ENCODE assay signal across 15 cellular contexts in genomic region chr12:132279184-132279889, GRCh38. TPM values are rescaled to one million over a fixed set of nuclear protein-coding genes. Genes with fewer than 3 reads are reported as not detected.
A peak's percentile ranks its signal among the peaks of the same experiment; 100 is the strongest.
DNase-seq lines count a peak whose midpoint lies in the region; ATAC-seq, FAIRE-seq and TF ChIP-seq lines count a peak whose summit lies in the region.
"Had no signal": no experiment of that assay in that cellular context is flagged by ENCODE, and none has a peak within 500 bp of the region (broad histone marks: within the 10 kb centered on the region; RNA-seq: fewer than 3 reads in every experiment).

No MANE protein-coding gene starts in this region.

- H3K4me1 ChIP-seq in A549 (peaks cover 13% of the 10 kb centered on the region), Karpas-422 (ENCODE audit: low read length) (no peaks in the 10 kb centered on the region), right lobe of liver (no peaks in the 10 kb centered on the region)

- CTCF ChIA-PET in A549 (lab: Yijun Ruan, JAX): no interaction called here

- H3K4me3 ChIP-seq in A549 (no peak overlapping the region), Karpas-422 (ENCODE audit: low read length) (no peak overlapping the region), right lobe of liver (no peak overlapping the region)
- H3K4me3 ChIP-seq: tibial artery had no signal

- H3K4me2 ChIP-seq in A549: no peak overlapping the region
- no peak overlapping the region for H3K4me2 ChIP-seq in Karpas-422 (ENCODE audit: low read depth, low read length, poor library complexity, severe bottlenecking)

- TF ChIP-seq CTCF in A549 (IDR thresholded peaks at IDR 0.05): no peak
- TF ChIP-seq CTCF in right lobe of liver (IDR thresholded peaks at IDR 0.05): no peak

- no peak overlapping the region for H3K4me3 Mint-ChIP-seq in activated naive CD8-positive, alpha-beta T cell treated with anti-CD3 and anti-CD28 coated beads, Interleukin-2, amount 50 U/mL, for 24 hours
- H3K4me3 Mint-ChIP-seq: activated T-helper 17 cell treated with anti-CD3 and anti-CD28 coated beads, Interleukin-2, amount 50 U/mL, for 72 hours had no signal

- H3K36me3 Mint-ChIP-seq in activated naive CD8-positive, alpha-beta T cell treated with anti-CD3 and anti-CD28 coated beads, Interleukin-2, amount 50 U/mL, for 24 hours (ENCODE audit: low read depth): no peaks in the 10 kb centered on the region

- POLR2A ChIA-PET in A549 (lab: Yijun Ruan, JAX): no interaction called here

- H3K27ac Mint-ChIP-seq in activated naive CD8-positive, alpha-beta T cell treated with anti-CD3 and anti-CD28 coated beads, Interleukin-2, amount 50 U/mL, for 24 hours: no peak overlapping the region
- H3K27ac Mint-ChIP-seq: activated T-helper 17 cell treated with anti-CD3 and anti-CD28 coated beads, Interleukin-2, amount 50 U/mL, for 72 hours had no signal

- no peak overlapping the region for H2AFZ ChIP-seq in Karpas-422 (ENCODE audit: low read length)

- no peak for TF ChIP-seq RAD21 in A549 (conservative IDR thresholded peaks at IDR 0.05 in 1 of 2, IDR thresholded peaks at IDR 0.05 in 1 of 2)

- H3K4me1 Mint-ChIP-seq in activated naive CD8-positive, alpha-beta T cell treated with anti-CD3 and anti-CD28 coated beads, Interleukin-2, amount 50 U/mL, for 24 hours: no peaks in the 10 kb centered on the region
- H3K4me1 Mint-ChIP-seq: activated T-helper 17 cell treated with anti-CD3 and anti-CD28 coated beads, Interleukin-2, amount 50 U/mL, for 72 hours had no signal

- H3K36me3 ChIP-seq in Karpas-422 (ENCODE audit: insufficient read depth, low read length) (no peaks in the 10 kb centered on the region), right lobe of liver (no peaks in the 10 kb centered on the region)
- H3K36me3 ChIP-seq: tibial artery had no signal

- intact Hi-C loops in right lobe of liver (cut with DNase I): no loop called here

- no peaks in the 10 kb centered on the region for H3K9me2 ChIP-seq in Karpas-422 (replicated peaks; ENCODE audit: insufficient read depth, low read length)

- H3K9me3 Mint-ChIP-seq in activated naive CD8-positive, alpha-beta T cell treated with anti-CD3 and anti-CD28 coated beads, Interleukin-2, amount 50 U/mL, for 24 hours: no peaks in the 10 kb centered on the region
- H3K9me3 Mint-ChIP-seq: activated T-helper 17 cell treated with anti-CD3 and anti-CD28 coated beads, Interleukin-2, amount 50 U/mL, for 72 hours had no signal

- ATAC-seq in A549: peak in 1 of 2 experiments; percentile 65; a peak in 3 of 6 replicates
- ATAC-seq in right lobe of liver: peak; percentile 53 to 77 (median 63)
- no peak for ATAC-seq in activated naive CD8-positive, alpha-beta T cell treated with anti-CD3 and anti-CD28 coated beads, Interleukin-2, amount 50 U/mL, for 24 hours
- ATAC-seq: activated T-helper 17 cell treated with anti-CD3 and anti-CD28 coated beads, Interleukin-2, amount 50 U/mL, for 72 hours had no signal

- peak in 1 of 2 experiments; percentile 57 for DNase-seq in A549 (ENCODE audit: low read depth in 1 of 2, low spot score in 1 of 2)
- DNase-seq in Karpas-422: peak; percentile 48
- peak; percentile 14 to 66 for DNase-seq in cerebellar nuclear complex (lab: John Stamatoyannopoulos, UW)
- DNase-seq in right lobe of liver: peak in 1 of 3 donors; percentile 69
- DNase-seq in activated CD4-positive, alpha-beta T cell treated with anti-CD3 and anti-CD28 coated beads, Interleukin-2, amount 50 U/mL, for 1 hour: no peak
- DNase-seq in KG1 (lab: John Stamatoyannopoulos, UW): no peak
- DNase-seq in iPS-NIHi11 (ENCODE audit: low spot score): no peak
- DNase-seq in activated naive CD8-positive, alpha-beta T cell treated with anti-CD3 and anti-CD28 coated beads, Interleukin-2, amount 50 U/mL, for 24 hours: no peak
- DNase-seq: activated CD4-positive, alpha-beta T cell treated with anti-CD3 and anti-CD28 coated beads, Interleukin-2, amount 50 U/mL, for 4 hours; NCI-H2107; nucleus accumbens; tibial artery had no signal

- H3K27me3 Mint-ChIP-seq in activated naive CD8-positive, alpha-beta T cell treated with anti-CD3 and anti-CD28 coated beads, Interleukin-2, amount 50 U/mL, for 24 hours: peaks cover 35% of the 10 kb centered on the region

- no peak overlapping the region for H3K27ac ChIP-seq in A549
- H3K27ac ChIP-seq in Karpas-422 (ENCODE audit: low read length): no peak overlapping the region
- no peak overlapping the region for H3K27ac ChIP-seq in right lobe of liver
- H3K27ac ChIP-seq: tibial artery had no signal

- TF ChIP-seq POLR2A in A549 (IDR thresholded peaks at IDR 0.05; ENCODE audit: low read length): no peak
- TF ChIP-seq POLR2A in right lobe of liver (IDR thresholded peaks at IDR 0.05): no peak

- no peak overlapping the region for H3K9ac ChIP-seq in Karpas-422 (ENCODE audit: low read length)

- H3K79me2 ChIP-seq in Karpas-422 (ENCODE audit: low read length): no peaks in the 10 kb centered on the region

- H3K27me3 ChIP-seq in Karpas-422 (ENCODE audit: low read length): no peaks in the 10 kb centered on the region
- H3K27me3 ChIP-seq in right lobe of liver: no peaks in the 10 kb centered on the region

- H3K9me3 ChIP-seq in A549 (no peaks in the 10 kb centered on the region), Karpas-422 (ENCODE audit: low read length) (no peaks in the 10 kb centered on the region), right lobe of liver (no peaks in the 10 kb centered on the region)
- H3K9me3 ChIP-seq: tibial artery had no signal

- H4K20me1 ChIP-seq in Karpas-422 (ENCODE audit: insufficient read depth, low read depth, low read length): no peaks in the 10 kb centered on the region

- no peak for TF ChIP-seq EP300 in A549 (IDR thresholded peaks at IDR 0.05)

- no peak for FAIRE-seq in A549 (lab: Jason Lieb, UNC)

- WGBS in A549 (ENCODE audit: missing lambda C conversion rate): 81% methylated on average over 18 of the region's 18 CpGs
- 47% methylated on average over 2 of the region's 18 CpGs for WGBS in right lobe of liver (ENCODE audit: insufficient coverage, low coverage, low lambda C conversion rate, missing lambda C conversion rate)

TF ChIP-seq in A549, 52 proteins besides CTCF, POLR2A, EP300 and RAD21:
- TF ChIP-seq, protein P1, sequence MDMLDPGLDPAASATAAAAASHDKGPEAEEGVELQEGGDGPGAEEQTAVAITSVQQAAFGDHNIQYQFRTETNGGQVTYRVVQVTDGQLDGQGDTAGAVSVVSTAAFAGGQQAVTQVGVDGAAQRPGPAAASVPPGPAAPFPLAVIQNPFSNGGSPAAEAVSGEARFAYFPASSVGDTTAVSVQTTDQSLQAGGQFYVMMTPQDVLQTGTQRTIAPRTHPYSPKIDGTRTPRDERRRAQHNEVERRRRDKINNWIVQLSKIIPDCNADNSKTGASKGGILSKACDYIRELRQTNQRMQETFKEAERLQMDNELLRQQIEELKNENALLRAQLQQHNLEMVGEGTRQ (IDR thresholded peaks at IDR 0.05): peak; percentile 24; the same call in 1 of the 2 replicates
- TF ChIP-seq, protein P2, sequence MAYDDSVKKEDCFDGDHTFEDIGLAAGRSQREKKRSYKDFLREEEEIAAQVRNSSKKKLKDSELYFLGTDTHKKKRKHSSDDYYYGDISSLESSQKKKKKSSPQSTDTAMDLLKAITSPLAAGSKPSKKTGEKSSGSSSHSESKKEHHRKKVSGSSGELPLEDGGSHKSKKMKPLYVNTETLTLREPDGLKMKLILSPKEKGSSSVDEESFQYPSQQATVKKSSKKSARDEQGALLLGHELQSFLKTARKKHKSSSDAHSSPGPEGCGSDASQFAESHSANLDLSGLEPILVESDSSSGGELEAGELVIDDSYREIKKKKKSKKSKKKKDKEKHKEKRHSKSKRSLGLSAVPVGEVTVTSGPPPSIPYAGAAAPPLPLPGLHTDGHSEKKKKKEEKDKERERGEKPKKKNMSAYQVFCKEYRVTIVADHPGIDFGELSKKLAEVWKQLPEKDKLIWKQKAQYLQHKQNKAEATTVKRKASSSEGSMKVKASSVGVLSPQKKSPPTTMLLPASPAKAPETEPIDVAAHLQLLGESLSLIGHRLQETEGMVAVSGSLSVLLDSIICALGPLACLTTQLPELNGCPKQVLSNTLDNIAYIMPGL (CRISPR knock-in tag; IDR thresholded peaks at IDR 0.05; ENCODE audit: borderline replicate concordance): no peak

RNA-seq across cellular contexts. Expression of gene GALNT9, which starts 50.1 kb away (rescaled TPM):
- polyA plus RNA-seq in A549 (2011; rRNA removed): 0.25 and 0.66 TPM in 2 replicates
- 0.52 and 0.78 TPM in 2 replicates for polyA plus RNA-seq in A549 (2012; cell fraction: cytosol; rRNA removed)
- polyA plus RNA-seq in A549 (2012; cell fraction: nucleus; rRNA removed): 1.3 and 1.8 TPM in 2 replicates
- polyA plus RNA-seq in A549 (2017; fragmentation: RNase III; extraction: RNeasy Plus Mini Kit Qiagen cat#74134 plus additional on column Dnase treatment): 1.8 to 2.8 TPM (median 2.1 TPM) in 3 replicates
- 0.62 and 1.8 TPM in 2 replicates for polyA minus RNA-seq in A549 (2011; rRNA and poly(A)+ RNA removed)
- not detected in 2 replicates for total RNA-seq in Karpas-422 (2014; rRNA removed; shearing (Covaris generic); ENCODE audit: low replicate concordance)
- not detected for total RNA-seq in right lobe of liver
- total RNA-seq: T-helper 2 cell treated with Interferon-gamma antibody and Interleukin-4, amounts not matched to agents 100 ng/mL and 5 ng/mL, for 36 hours had no signal
- polyA plus RNA-seq: AG04450 had no signal

Comparison
In these comparisons a context has a peak if more than half of its experiments do, and no peak if none do; other contexts are left out.
1. DNase-seq: peak in Karpas-422 (single experiment) and cerebellar nuclear complex (2 of 2); none in activated CD4-positive, alpha-beta T cell treated with anti-CD3 and anti-CD28 coated beads, Interleukin-2, amount 50 U/mL, for 1 hour (single experiment), KG1 (single experiment), iPS-NIHi11 (single experiment) and activated naive CD8-positive, alpha-beta T cell treated with anti-CD3 and anti-CD28 coated beads, Interleukin-2, amount 50 U/mL, for 24 hours (single experiment).